In the genomic region with DNA sequence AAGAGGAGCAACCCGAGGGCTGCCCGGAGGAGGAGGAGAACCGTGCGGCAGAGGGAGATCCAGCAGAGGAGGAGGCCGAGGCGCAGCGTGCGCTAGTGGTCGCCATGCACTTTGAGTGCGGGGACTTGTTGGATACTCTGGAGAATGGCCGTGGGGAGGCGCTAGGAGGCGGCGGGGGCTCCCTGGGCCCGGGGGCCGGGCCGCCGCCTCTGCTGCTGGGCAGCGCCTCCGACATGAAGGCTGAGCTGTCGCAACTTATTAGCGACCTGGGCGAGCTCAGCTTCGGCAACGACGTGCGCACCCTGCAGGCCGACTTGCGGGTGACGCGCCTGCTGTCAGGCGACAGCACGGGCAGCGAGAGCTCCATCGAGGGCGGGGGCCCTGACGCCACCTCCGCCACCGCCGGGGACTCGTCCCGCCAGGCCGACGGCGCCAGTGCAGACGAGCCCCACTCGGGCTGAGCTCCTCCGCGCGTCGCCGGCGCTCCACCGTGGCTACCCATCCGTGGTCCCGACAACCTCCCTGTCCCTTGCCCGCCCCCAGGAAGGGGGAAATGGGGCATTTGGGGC, we compare ENCODE assay signal across 8 cellular contexts. TPM values are rescaled to one million over a fixed set of nuclear protein-coding genes. Genes with fewer than 3 reads are reported as not detected.
DNase-seq lines count a peak whose midpoint lies in the region; ATAC-seq and TF ChIP-seq lines count a peak whose summit lies in the region.

No MANE protein-coding gene starts in this region.

- H3K4me3 Mint-ChIP-seq in activated CD4-positive, alpha-beta memory T cell treated with anti-CD3 and anti-CD28 coated beads, Interleukin-2, amount 10 ng/mL, durations not matched to agents 7 days and 5 days, result peak overlapping the region; percentile 90
- peak overlapping the region; percentile 92 to 97 for H3K4me3 Mint-ChIP-seq in effector memory CD8-positive, alpha-beta T cell
- peak overlapping the region; percentile 87 for H3K4me3 Mint-ChIP-seq in mesothelial cell of epicardium

- TF ChIP-seq CTCF in mesothelial cell of epicardium (IDR thresholded peaks at IDR 0.05; ENCODE audit: unreplicated experiment), result peak; percentile 54

- peak overlapping the region; percentile 100 for H3K4me2 ChIP-seq in BLaER1

- peaks cover 43% of the 10 kb centered on the region for H3K27me3 Mint-ChIP-seq in activated CD4-positive, alpha-beta memory T cell treated with anti-CD3 and anti-CD28 coated beads, Interleukin-2, amount 10 ng/mL, durations not matched to agents 7 days and 5 days
- peaks cover 0 to 5% of the 10 kb centered on the region in 2 donors for H3K27me3 Mint-ChIP-seq in effector memory CD8-positive, alpha-beta T cell
- H3K27me3 Mint-ChIP-seq in mesothelial cell of epicardium (ENCODE audit: low read depth), result peaks cover 20% of the 10 kb centered on the region

- H3K4me1 ChIP-seq in BLaER1, result peaks cover 80% of the 10 kb centered on the region

- POLR2A ChIA-PET in activated CD4-positive, alpha-beta memory T cell treated with anti-CD3 and anti-CD28 coated beads, Interleukin-2, amount 10 ng/mL, durations not matched to agents 7 days and 5 days (lab: Charles Lee), result interaction anchor here (0.9 to 4.1 kb wide), 7 partner anchors 11 to 571 kb away, joined by 3 to 71 read pairs (median 4); a partner anchor contains a TSS

- no peaks in the 10 kb centered on the region for H3K9me3 Mint-ChIP-seq in activated CD4-positive, alpha-beta memory T cell treated with anti-CD3 and anti-CD28 coated beads, Interleukin-2, amount 10 ng/mL, durations not matched to agents 7 days and 5 days
- no peaks in the 10 kb centered on the region for H3K9me3 Mint-ChIP-seq in effector memory CD8-positive, alpha-beta T cell
- H3K9me3 Mint-ChIP-seq in mesothelial cell of epicardium, result no peaks in the 10 kb centered on the region

- ATAC-seq in GM21423 (IDR thresholded peaks at IDR 0.05; ENCODE audit: unreplicated experiment) (peak; percentile 32), GM19395 (IDR thresholded peaks at IDR 0.05; ENCODE audit: unreplicated experiment) (no peak)
- peak; percentile 63 for ATAC-seq in effector memory CD8-positive, alpha-beta T cell (replicated peaks)

- H3K4me3 ChIP-seq in BLaER1, result peak overlapping the region; percentile 94

- H3K4me1 Mint-ChIP-seq in activated CD4-positive, alpha-beta memory T cell treated with anti-CD3 and anti-CD28 coated beads, Interleukin-2, amount 10 ng/mL, durations not matched to agents 7 days and 5 days, result peaks cover 52% of the 10 kb centered on the region
- peaks cover 38 to 39% of the 10 kb centered on the region in 2 donors for H3K4me1 Mint-ChIP-seq in effector memory CD8-positive, alpha-beta T cell (ENCODE audit: low read depth in 2 of 2)
- peaks cover 61% of the 10 kb centered on the region for H3K4me1 Mint-ChIP-seq in mesothelial cell of epicardium

- peaks cover 2% of the 10 kb centered on the region for H3K36me3 Mint-ChIP-seq in activated CD4-positive, alpha-beta memory T cell treated with anti-CD3 and anti-CD28 coated beads, Interleukin-2, amount 10 ng/mL, durations not matched to agents 7 days and 5 days (ENCODE audit: low read depth)
- peaks cover 40% of the 10 kb centered on the region for H3K36me3 Mint-ChIP-seq in effector memory CD8-positive, alpha-beta T cell (ENCODE audit: insufficient read depth)
- H3K36me3 Mint-ChIP-seq in mesothelial cell of epicardium, result no peaks in the 10 kb centered on the region

- peak overlapping the region; percentile 89 for H3K9ac ChIP-seq in BLaER1

- no peaks in the 10 kb centered on the region for H3K27me3 ChIP-seq in BLaER1

- peak overlapping the region; percentile 69 for H3K27ac Mint-ChIP-seq in activated CD4-positive, alpha-beta memory T cell treated with anti-CD3 and anti-CD28 coated beads, Interleukin-2, amount 10 ng/mL, durations not matched to agents 7 days and 5 days
- peak overlapping the region; percentile 86 to 93 for H3K27ac Mint-ChIP-seq in effector memory CD8-positive, alpha-beta T cell
- peak overlapping the region; percentile 93 for H3K27ac Mint-ChIP-seq in mesothelial cell of epicardium

- no peaks in the 10 kb centered on the region for H3K36me3 ChIP-seq in BLaER1

- peak overlapping the region; percentile 87 for H3K27ac ChIP-seq in BLaER1

- no peaks in the 10 kb centered on the region for H3K9me3 ChIP-seq in BLaER1

- peaks cover 19% of the 10 kb centered on the region for H4K20me1 ChIP-seq in BLaER1

- DNase-seq in NCI-H1694 (lab: John Stamatoyannopoulos, UW), result peak; percentile 46
- DNase-seq in activated CD4-positive, alpha-beta memory T cell treated with anti-CD3 and anti-CD28 coated beads, Interleukin-2, amount 10 ng/mL, durations not matched to agents 7 days and 5 days, result peak; percentile 83
- DNase-seq in effector memory CD8-positive, alpha-beta T cell, result peak; percentile 60 to 73 (median 67)
- DNase-seq in mesothelial cell of epicardium (ENCODE audit: low spot score in 2 of 2, unreplicated experiment in 2 of 2), result peak; percentile 50 to 70
- peak; percentile 53 to 66 for DNase-seq in stimulated activated CD8-positive, alpha-beta memory T cell treated with anti-CD3 and anti-CD28 coated beads, Interleukin-4, amount 100 ng/mL, for 1 hour (ENCODE audit: low read depth in 2 of 2, low spot score in 1 of 2)

- CTCF ChIA-PET in activated CD4-positive, alpha-beta memory T cell treated with anti-CD3 and anti-CD28 coated beads, Interleukin-2, amount 10 ng/mL, durations not matched to agents 7 days and 5 days (lab: Charles Lee), result interaction anchor here (0.8 to 8.9 kb wide), 21 partner anchors 12 to 582 kb away, joined by 3 to 232 read pairs (median 4); a partner anchor contains a TSS

RNA-seq across cellular contexts. Expression of a gene that starts 2.0 kb away (rescaled TPM):
- 1 to 10 TPM; 4.3 TPM for total RNA-seq in activated CD4-positive, alpha-beta memory T cell treated with anti-CD3 and anti-CD28 coated beads, Interleukin-2, amount 10 ng/mL, durations not matched to agents 7 days and 5 days
- total RNA-seq in mesothelial cell of epicardium, result 10.5 to 11.3 TPM (median 11.0 TPM) in 3 replicates

RNA-seq across cellular contexts. Expression of a gene that starts 15.7 kb away (rescaled TPM):
- total RNA-seq in activated CD4-positive, alpha-beta memory T cell treated with anti-CD3 and anti-CD28 coated beads, Interleukin-2, amount 10 ng/mL, durations not matched to agents 7 days and 5 days, result 10 to 100 TPM; 24.7 to 26.5 TPM
- total RNA-seq in mesothelial cell of epicardium, result 48.1 to 48.9 TPM (median 48.2 TPM) in 3 replicates

RNA-seq across cellular contexts. Expression of a gene that starts 54.5 kb away (rescaled TPM):
- total RNA-seq in activated CD4-positive, alpha-beta memory T cell treated with anti-CD3 and anti-CD28 coated beads, Interleukin-2, amount 10 ng/mL, durations not matched to agents 7 days and 5 days, result 1 to 10 TPM; 6.2 to 7.1 TPM
- 25.6 to 27.9 TPM (median 26.8 TPM) in 3 replicates for total RNA-seq in mesothelial cell of epicardium
